In genomic region chr18:25392199-25392598, GRCh38 we compare ENCODE assay signal across 1 cellular context.
TF ChIP-seq lines count a peak whose summit lies in the region.

No MANE protein-coding gene starts in this region.

TF ChIP-seq in A549, 52 proteins besides CTCF, POLR2A, EP300 and RAD21 (continued from another document):
- TF ChIP-seq ELK1 (IDR thresholded peaks at IDR 0.05; ENCODE audit: low read depth, low read length) = no peak
- TF ChIP-seq NFE2L2 (conservative IDR thresholded peaks at IDR 0.05; ENCODE audit: low read length) = peak; percentile 37; the same call in 1 of the 2 replicates
- TF ChIP-seq MAFK (IDR thresholded peaks at IDR 0.05; ENCODE audit: partially characterized antibody) = peak; percentile 61
- no peak for TF ChIP-seq ESRRA (IDR thresholded peaks at IDR 0.05; ENCODE audit: borderline replicate concordance, low read length)
- TF ChIP-seq FOSL2 (IDR thresholded peaks at IDR 0.05) = no peak
- no peak for TF ChIP-seq FOSL2 (CRISPR knock-in tag; IDR thresholded peaks at IDR 0.05)
- TF ChIP-seq POLR2AphosphoS2 (conservative IDR thresholded peaks at IDR 0.05; ENCODE audit: low read length) = no peak
- TF ChIP-seq HMGXB4 (CRISPR knock-in tag; IDR thresholded peaks at IDR 0.05; ENCODE audit: borderline replicate concordance) = no peak
- TF ChIP-seq NPAS2 (CRISPR knock-in tag; IDR thresholded peaks at IDR 0.05; ENCODE audit: borderline replicate concordance) = no peak
- no peak for TF ChIP-seq RCOR1 (IDR thresholded peaks at IDR 0.05; ENCODE audit: low read depth, low read length)
- no peak for TF ChIP-seq CBX8 (IDR thresholded peaks at IDR 0.05)
